Comparison of ENCODE assay signal across 8 cellular contexts in genomic region chr3:45167011-45167911, GRCh38. TPM values are rescaled to one million over a fixed set of nuclear protein-coding genes. Genes with fewer than 3 reads are reported as not detected.
DNase-seq lines count a peak whose midpoint lies in the region; ATAC-seq, FAIRE-seq and TF ChIP-seq lines count a peak whose summit lies in the region.

No MANE protein-coding gene starts in this region.

- no peaks in the 10 kb centered on the region for H3K79me1 ChIP-seq in mesenchymal stem cell (replicated peaks; ENCODE audit: low read length, poor library complexity, severe bottlenecking)

- peak overlapping the region; percentile 81 for H4K8ac ChIP-seq in mesenchymal stem cell (ENCODE audit: low read length)

- H3K4me3 ChIP-seq in effector memory CD4-positive, alpha-beta T cell (ENCODE audit: insufficient read depth, low read depth, low read length, poor library complexity, severe bottlenecking): no peak overlapping the region
- H3K4me3 ChIP-seq in mesenchymal stem cell (ENCODE audit: insufficient read depth in 1 of 2, low read depth in 1 of 2, low read length in 2 of 2): peak overlapping the region in 1 of 2 experiments; percentile 34

- no peaks in the 10 kb centered on the region for H3K9me3 ChIP-seq in effector memory CD4-positive, alpha-beta T cell (ENCODE audit: control insufficient read depth, low read length)
- H3K9me3 ChIP-seq in mesenchymal stem cell (ENCODE audit: control insufficient read depth, low read length): no peaks in the 10 kb centered on the region

- H3K4me2 ChIP-seq in mesenchymal stem cell (ENCODE audit: low read length, poor library complexity, severe bottlenecking): peak overlapping the region; percentile 61

- peak overlapping the region; percentile 40 for H3K27ac ChIP-seq in effector memory CD4-positive, alpha-beta T cell (ENCODE audit: insufficient read depth, low read length, poor library complexity, severe bottlenecking)
- peak overlapping the region; percentile 94 for H3K27ac ChIP-seq in mesenchymal stem cell (ENCODE audit: low read length, poor library complexity, severe bottlenecking)

- no peaks in the 10 kb centered on the region for H3K36me3 ChIP-seq in effector memory CD4-positive, alpha-beta T cell (ENCODE audit: control insufficient read depth, insufficient read depth, low read length)
- no peaks in the 10 kb centered on the region for H3K36me3 ChIP-seq in mesenchymal stem cell (ENCODE audit: control insufficient read depth in 1 of 2, insufficient read depth in 2 of 2, low read depth in 1 of 2, low read length in 2 of 2)

- peak overlapping the region; percentile 80 to 95 for H2BK12ac ChIP-seq in mesenchymal stem cell (ENCODE audit: low read length in 2 of 2)

- H2AK5ac ChIP-seq in mesenchymal stem cell (ENCODE audit: low read length, severe bottlenecking): peak overlapping the region; percentile 24

- no peak overlapping the region for H3K23ac ChIP-seq in mesenchymal stem cell (ENCODE audit: low read length in 2 of 2)

- ATAC-seq in HG03139 (IDR thresholded peaks at IDR 0.05; ENCODE audit: unreplicated experiment): peak; percentile 74
- no peak for ATAC-seq in HG02852 (IDR thresholded peaks at IDR 0.05; ENCODE audit: unreplicated experiment)

- peaks cover 9% of the 10 kb centered on the region for H3K4me1 ChIP-seq in effector memory CD4-positive, alpha-beta T cell (ENCODE audit: control insufficient read depth, insufficient read depth, low read length, poor library complexity, severe bottlenecking)
- H3K4me1 ChIP-seq in mesenchymal stem cell (ENCODE audit: control insufficient read depth, insufficient read depth, low read depth, low read length): peaks cover 13% of the 10 kb centered on the region

- H3K4ac ChIP-seq in mesenchymal stem cell (ENCODE audit: low read depth in 1 of 2, low read length in 2 of 2): peak overlapping the region; percentile 16 to 62

- FAIRE-seq in GM12892 (lab: Jason Lieb, UNC): peak; percentile 80

- H3K14ac ChIP-seq in mesenchymal stem cell (ENCODE audit: low read length in 2 of 2): peak overlapping the region in 1 of 2 experiments; percentile 14

- H2BK15ac ChIP-seq in mesenchymal stem cell (ENCODE audit: low read depth, poor library complexity, severe bottlenecking): peak overlapping the region; percentile 34

- DNase-seq in GM12892 (ENCODE audit: insufficient read length) (peak; percentile 33), NCI-H524 treated with DMSO at 0.1 percent for 48 hours (lab: John Stamatoyannopoulos, UW) (peak; percentile 39), mesenchymal stem cell (peak; percentile 98)
- peak; percentile 55 to 74 for DNase-seq in activated CD8-positive, alpha-beta memory T cell treated with anti-CD3 and anti-CD28 coated beads for 1 hour (ENCODE audit: extremely low read depth in 1 of 2, low read depth in 1 of 2)
- peak; percentile 57 to 75 (median 58) for DNase-seq in effector memory CD4-positive, alpha-beta T cell
- peak; percentile 61 for DNase-seq in stimulated activated CD8-positive, alpha-beta memory T cell treated with anti-CD3 and anti-CD28 coated beads, Interleukin-12 subunit alpha, Interleukin-12 subunit beta, amount 100 ng/mL, for 24 hours (ENCODE audit: extremely low read depth)

- peak overlapping the region; percentile 47 to 76 for H3K18ac ChIP-seq in mesenchymal stem cell (ENCODE audit: low read depth in 1 of 2, low read length in 2 of 2)

- H3K27me3 ChIP-seq in effector memory CD4-positive, alpha-beta T cell (replicated peaks; ENCODE audit: control insufficient read depth, insufficient read depth, low read length, poor library complexity, severe bottlenecking): no peaks in the 10 kb centered on the region
- H3K27me3 ChIP-seq in mesenchymal stem cell (ENCODE audit: control insufficient read depth in 1 of 2, insufficient read depth in 1 of 2, low read length in 2 of 2): no peaks in the 10 kb centered on the region

- H4K91ac ChIP-seq in mesenchymal stem cell (ENCODE audit: low read length): peak overlapping the region; percentile 90

- peak overlapping the region; percentile 69 for H2BK5ac ChIP-seq in mesenchymal stem cell (ENCODE audit: low read depth, low read length, poor library complexity, severe bottlenecking)

- peak overlapping the region; percentile 81 for H3K9ac ChIP-seq in mesenchymal stem cell (ENCODE audit: low read length)

- H2BK120ac ChIP-seq in mesenchymal stem cell (ENCODE audit: low read depth, low read length): peak overlapping the region; percentile 12

- peak overlapping the region; percentile 75 for H2AFZ ChIP-seq in mesenchymal stem cell (ENCODE audit: low read depth, low read length)

- WGBS in mesenchymal stem cell: 3% methylated on average over 21 of the region's 23 CpGs

- TF ChIP-seq POLR2A in GM12892 (IDR thresholded peaks at IDR 0.05; ENCODE audit: low read depth, low read length): no peak

RNA-seq across cellular contexts. Expression of gene CDCP1, which starts 21.1 kb away (rescaled TPM):
- polyA plus RNA-seq in GM12892 (2012; ENCODE audit: missing spikeins): 0.36 TPM
- polyA plus RNA-seq in mesenchymal stem cell (2013, experiment 1 of 2): 71.6 TPM
- polyA plus RNA-seq in mesenchymal stem cell (2013, experiment 2 of 2): 71.5 TPM

RNA-seq across cellular contexts. Expression of gene TMEM158, which starts 58.8 kb away (rescaled TPM):
- not detected for polyA plus RNA-seq in GM12892 (2012; ENCODE audit: missing spikeins)
- polyA plus RNA-seq in mesenchymal stem cell (2013, experiment 1 of 2): 142 TPM
- 144 TPM for polyA plus RNA-seq in mesenchymal stem cell (2013, experiment 2 of 2)

Comparison
In these comparisons a context has a peak if more than half of its experiments do, and no peak if none do; other contexts are left out.
1. DNase-seq: peak in every context shown above with its lines; median percentile 98 in mesenchymal stem cell; 64 in activated CD8-positive, alpha-beta memory T cell treated with anti-CD3 and anti-CD28 coated beads for 1 hour; 61 in stimulated activated CD8-positive, alpha-beta memory T cell treated with anti-CD3 and anti-CD28 coated beads, Interleukin-12 subunit alpha, Interleukin-12 subunit beta, amount 100 ng/mL, for 24 hours; 58 in effector memory CD4-positive, alpha-beta T cell; 39 in NCI-H524 treated with DMSO at 0.1 percent for 48 hours; 33 in GM12892.